ENCODE assay signal across 21 cellular contexts in genomic region chr4:25950476-25951389, GRCh38. TPM values are rescaled to one million over a fixed set of nuclear protein-coding genes. Genes with fewer than 3 reads are reported as not detected.
DNase-seq lines count a peak whose midpoint lies in the region; ATAC-seq and TF ChIP-seq lines count a peak whose summit lies in the region.
"Had no signal": no experiment of that assay in that cellular context is flagged by ENCODE, and none has a peak within 500 bp of the region (broad histone marks: within the 10 kb centered on the region; RNA-seq: fewer than 3 reads in every experiment).

No MANE protein-coding gene starts in this region.

- H3K9me3 ChIP-seq in left lung (no peaks in the 10 kb centered on the region), suprapubic skin (no peaks in the 10 kb centered on the region)
- H3K9me3 ChIP-seq: heart left ventricle had no signal

- H3K27me3 Mint-ChIP-seq in T-cell: peaks cover 31 to 39% of the 10 kb centered on the region in 2 donors

- H3K36me3 Mint-ChIP-seq in T-cell: no peaks in the 10 kb centered on the region

- H3K4me3 ChIP-seq in left lung (no peak overlapping the region), suprapubic skin (no peak overlapping the region)
- H3K4me3 ChIP-seq: cardiac muscle cell, heart left ventricle had no signal

- H3K36me3 ChIP-seq in left lung (no peaks in the 10 kb centered on the region), suprapubic skin (no peaks in the 10 kb centered on the region)
- H3K36me3 ChIP-seq: cardiac muscle cell, heart left ventricle had no signal

- DNase-seq in DMS153 (lab: John Stamatoyannopoulos, UW) (peak; percentile 12), DMS153 treated with DMSO at 0.1 percent for 48 hours (lab: John Stamatoyannopoulos, UW; ENCODE audit: unreplicated experiment) (no peak), Ammon's horn (ENCODE audit: low spot score) (peak; percentile 58), T-cell (no peak), left lung (no peak), glomerular visceral epithelial cell (ENCODE audit: extremely low spot score) (no peak), suprapubic skin (ENCODE audit: low spot score in 2 of 2) (no peak)
- DNase-seq in stimulated activated CD4-positive, alpha-beta T cell treated with anti-CD3 and anti-CD28 coated beads, Interleukin-4, amount 100 ng/mL, for 1 hour: no peak
- DNase-seq: activated CD4-positive, CD25-positive, alpha-beta regulatory T cell treated with anti-CD3 and anti-CD28 coated beads, Interleukin-2, amount 50 U/mL, for 72 hours; activated CD8-positive, alpha-beta T cell treated with anti-CD3 and anti-CD28 coated beads for 36 hours; DND-41; NCI-H1048; small intestine; stimulated activated CD4-positive, alpha-beta T cell treated with anti-CD3 and anti-CD28 coated beads, Interleukin-2, amount 100 ng/mL, for 48 hours; T1000 had no signal

- ATAC-seq in T-cell (replicated peaks in 1 of 4) (no peak), left lung (peak; percentile 21)
- ATAC-seq: activated CD8-positive, alpha-beta T cell treated with anti-CD3 and anti-CD28 coated beads for 36 hours had no signal

- POLR2A ChIA-PET in T-cell (lab: Charles Lee): no interaction called here

- H3K4me1 Mint-ChIP-seq in T-cell: peaks cover 14 to 18% (median 14%) of the 10 kb centered on the region in 3 donors

- no peak for TF ChIP-seq POLR2A in suprapubic skin (IDR thresholded peaks at IDR 0.05)

- intact Hi-C loops in left lung (cut with DNase I): no loop called here

- no peaks in the 10 kb centered on the region for H3K27me3 ChIP-seq in left lung
- peaks cover 13% of the 10 kb centered on the region for H3K27me3 ChIP-seq in suprapubic skin
- H3K27me3 ChIP-seq: cardiac muscle cell had no signal

- no peaks in the 10 kb centered on the region for H3K9me3 Mint-ChIP-seq in T-cell
- H3K9me3 Mint-ChIP-seq: activated CD8-positive, alpha-beta T cell treated with anti-CD3 and anti-CD28 coated beads for 36 hours; dendritic cell treated with granulocyte-macrophage colony-stimulating factor and Interleukin-4, amounts not matched to agents 40 ng/mL and 50 ng/mL, for 4 days; neural crest cell; stimulated activated naive CD8-positive, alpha-beta T cell treated with anti-CD3 and anti-CD28 coated beads, Interleukin-15, Interleukin-2, amounts not matched to agents 100 ng/mL and 50 ng/mL, for 24 hours had no signal

- H3K27ac Mint-ChIP-seq in T-cell: no peak overlapping the region
- H3K27ac Mint-ChIP-seq: activated CD8-positive, alpha-beta T cell treated with anti-CD3 and anti-CD28 coated beads for 36 hours; dendritic cell treated with granulocyte-macrophage colony-stimulating factor and Interleukin-4, amounts not matched to agents 40 ng/mL and 50 ng/mL, for 4 days; stimulated activated naive CD8-positive, alpha-beta T cell treated with anti-CD3 and anti-CD28 coated beads, Interleukin-15, Interleukin-2, amounts not matched to agents 100 ng/mL and 50 ng/mL, for 24 hours had no signal

- H3K4me1 ChIP-seq in left lung (no peaks in the 10 kb centered on the region), suprapubic skin (peaks cover 6% of the 10 kb centered on the region)

- 73% methylated on average over 10 of the region's 10 CpGs for WGBS in suprapubic skin

- TF ChIP-seq CTCF in left lung (IDR thresholded peaks at IDR 0.05) (no peak), suprapubic skin (IDR thresholded peaks at IDR 0.05) (no peak)

- CTCF ChIA-PET in T-cell (lab: Charles Lee): interaction anchor here in 1 of 2 donors (0.6 kb wide), 2 partner anchors 36 to 108 kb away, joined by 4 to 7 read pairs; no protein-coding TSS in a partner anchor

- H3K27ac ChIP-seq in left lung: no peak overlapping the region
- no peak overlapping the region for H3K27ac ChIP-seq in suprapubic skin
- H3K27ac ChIP-seq: 22Rv1, cardiac muscle cell, heart left ventricle had no signal

- TF ChIP-seq EP300 in suprapubic skin (IDR thresholded peaks at IDR 0.05): no peak

- peak overlapping the region in 2 of 3 donors; percentile 22 to 35 for H3K4me3 Mint-ChIP-seq in T-cell
- H3K4me3 Mint-ChIP-seq: activated CD8-positive, alpha-beta T cell treated with anti-CD3 and anti-CD28 coated beads for 36 hours; dendritic cell treated with granulocyte-macrophage colony-stimulating factor and Interleukin-4, amounts not matched to agents 40 ng/mL and 50 ng/mL, for 4 days; neural crest cell; stimulated activated naive CD8-positive, alpha-beta T cell treated with anti-CD3 and anti-CD28 coated beads, Interleukin-15, Interleukin-2, amounts not matched to agents 100 ng/mL and 50 ng/mL, for 24 hours had no signal

RNA-seq across cellular contexts. Expression of gene SMIM20, which starts 36.7 kb away (rescaled TPM):
- total RNA-seq in T-cell (10 to 100 TPM; 13.1 to 19.1 (median 16.0) TPM), left lung (10 to 100 TPM; 20.1 to 28.4 TPM), suprapubic skin (10 to 100 TPM; 12.2 to 17.1 (median 15.1) TPM)

Comparison
In these comparisons a context has a peak if more than half of its experiments do, and no peak if none do; other contexts are left out.
1. DNase-seq: peak in DMS153 (single experiment) and Ammon's horn (single experiment); none in DMS153 treated with DMSO at 0.1 percent for 48 hours (single experiment), T-cell (0 of 34), left lung (0 of 2), glomerular visceral epithelial cell (single experiment), stimulated activated CD4-positive, alpha-beta T cell treated with anti-CD3 and anti-CD28 coated beads, Interleukin-4, amount 100 ng/mL, for 1 hour (single experiment) and suprapubic skin (0 of 2).